Comparison of ENCODE assay signal across 8 cellular contexts in genomic region chr5:77015938-77016569, GRCh38. TPM values are rescaled to one million over a fixed set of nuclear protein-coding genes. Genes with fewer than 3 reads are reported as not detected.
DNase-seq lines count a peak whose midpoint lies in the region; ATAC-seq and TF ChIP-seq lines count a peak whose summit lies in the region.

No MANE protein-coding gene starts in this region.

- CTCF ChIA-PET in activated naive CD4-positive, alpha-beta T cell treated with anti-CD3 and anti-CD28 coated beads for 36 hours (lab: Charles Lee), result interaction anchor here (0.6 to 1.6 kb wide), 3 partner anchors 9 to 148 kb away, joined by 3 to 12 read pairs (median 3); no protein-coding TSS in a partner anchor

- H3K79me2 ChIP-seq in Loucy (ENCODE audit: insufficient read depth, low read length), result no peaks in the 10 kb centered on the region

- H4K20me1 ChIP-seq in Loucy (ENCODE audit: insufficient read depth, low read length, poor library complexity, severe bottlenecking), result no peaks in the 10 kb centered on the region

- H3K4me3 ChIP-seq in Loucy (ENCODE audit: low read length, poor library complexity, severe bottlenecking), result no peak overlapping the region
- no peak overlapping the region for H3K4me3 ChIP-seq in lower lobe of right lung

- intact Hi-C loops in lower lobe of right lung (cut with DNase I), result no loop called here
- intact Hi-C loops in activated naive CD4-positive, alpha-beta T cell treated with anti-CD3 and anti-CD28 coated beads for 36 hours (cut with micrococcal nuclease), result loop anchor here (1.0 to 10.0 kb wide), 2 partner anchors 148 to 411 kb away; no protein-coding TSS in a partner anchor

- TF ChIP-seq CTCF in Loucy (conservative IDR thresholded peaks at IDR 0.05; ENCODE audit: low read length), result peak; percentile 67
- TF ChIP-seq CTCF in lower lobe of right lung (IDR thresholded peaks at IDR 0.05), result peak; percentile 28

- peaks cover 3% of the 10 kb centered on the region for H3K4me1 ChIP-seq in Loucy (ENCODE audit: insufficient read depth, low read length, poor library complexity, severe bottlenecking)
- no peaks in the 10 kb centered on the region for H3K4me1 ChIP-seq in lower lobe of right lung

- H3K36me3 Mint-ChIP-seq in activated naive CD4-positive, alpha-beta T cell treated with anti-CD3 and anti-CD28 coated beads for 36 hours (ENCODE audit: low read depth), result no peaks in the 10 kb centered on the region

- H3K27me3 ChIP-seq in Loucy (ENCODE audit: insufficient read depth, low read length, poor library complexity, severe bottlenecking) (no peaks in the 10 kb centered on the region), lower lobe of right lung (ENCODE audit: low read depth) (peaks cover under 1% of the 10 kb centered on the region)

- H3K36me3 ChIP-seq in Loucy (ENCODE audit: insufficient read depth, low read length) (no peaks in the 10 kb centered on the region), lower lobe of right lung (no peaks in the 10 kb centered on the region)

- 0 out of 2 replicates have a peak overlapping the region, but pooled peaks have one; percentile 4 for H2AFZ ChIP-seq in Loucy (ENCODE audit: low read length)

- H3K27ac ChIP-seq in lower lobe of right lung, result no peak overlapping the region

- no peaks in the 10 kb centered on the region for H3F3A ChIP-seq in Loucy (ENCODE audit: low read depth)

- peaks cover 3% of the 10 kb centered on the region for H3K4me1 Mint-ChIP-seq in activated naive CD4-positive, alpha-beta T cell treated with anti-CD3 and anti-CD28 coated beads for 36 hours (ENCODE audit: low read depth)

- H3K27me3 Mint-ChIP-seq in activated naive CD4-positive, alpha-beta T cell treated with anti-CD3 and anti-CD28 coated beads for 36 hours (ENCODE audit: low read depth), result peaks cover 17% of the 10 kb centered on the region

- no peaks in the 10 kb centered on the region for H3K9me3 Mint-ChIP-seq in activated naive CD4-positive, alpha-beta T cell treated with anti-CD3 and anti-CD28 coated beads for 36 hours

- no peak overlapping the region for H3K4me3 Mint-ChIP-seq in activated naive CD4-positive, alpha-beta T cell treated with anti-CD3 and anti-CD28 coated beads for 36 hours

- no peaks in the 10 kb centered on the region for H3K9me3 ChIP-seq in Loucy (ENCODE audit: insufficient read depth, low read depth, low read length)
- H3K9me3 ChIP-seq in lower lobe of right lung, result no peaks in the 10 kb centered on the region

- H3K27ac Mint-ChIP-seq in activated naive CD4-positive, alpha-beta T cell treated with anti-CD3 and anti-CD28 coated beads for 36 hours, result no peak overlapping the region

- no peak overlapping the region for H3K9ac ChIP-seq in Loucy (ENCODE audit: low read depth, low read length, poor library complexity, severe bottlenecking)

- DNase-seq in EL (peak; percentile 62), astrocyte of the hippocampus (ENCODE audit: low read depth, low spot score) (peak; percentile 82), lower lobe of right lung (no peak), NCI-H2196 (lab: John Stamatoyannopoulos, UW; ENCODE audit: unreplicated experiment) (no peak)
- no peak for DNase-seq in activated naive CD4-positive, alpha-beta T cell treated with anti-CD3 and anti-CD28 coated beads for 36 hours
- DNase-seq in activated naive CD4-positive, alpha-beta T cell treated with Interleukin-2 at 50 U/mL for 16 hours, result no peak

- no peak overlapping the region for H3K4me2 ChIP-seq in Loucy (ENCODE audit: low read depth, low read length, poor library complexity, severe bottlenecking)

- no peaks in the 10 kb centered on the region for H3K9me2 ChIP-seq in Loucy (replicated peaks; ENCODE audit: low read depth, low read length)

- peak in 1 of 2 donors; percentile 33 for ATAC-seq in lower lobe of right lung
- no peak for ATAC-seq in GM21515 (IDR thresholded peaks at IDR 0.05; ENCODE audit: unreplicated experiment)

RNA-seq across cellular contexts. Expression of gene AGGF1, which starts 14.2 kb away (rescaled TPM):
- 20.4 TPM for total RNA-seq in lower lobe of right lung
- total RNA-seq in activated naive CD4-positive, alpha-beta T cell treated with anti-CD3 and anti-CD28 coated beads for 36 hours, result 10 to 100 TPM; 20.3 to 23.0 TPM

Comparison
In these comparisons a context has a peak if more than half of its experiments do, and no peak if none do; other contexts are left out.
1. DNase-seq: peak in EL (single experiment) and astrocyte of the hippocampus (single experiment); none in lower lobe of right lung (single experiment), activated naive CD4-positive, alpha-beta T cell treated with anti-CD3 and anti-CD28 coated beads for 36 hours (single experiment), activated naive CD4-positive, alpha-beta T cell treated with Interleukin-2 at 50 U/mL for 16 hours (single experiment) and NCI-H2196 (single experiment).